Comparison of ENCODE assay signal across 1 cellular context in the genomic region with DNA sequence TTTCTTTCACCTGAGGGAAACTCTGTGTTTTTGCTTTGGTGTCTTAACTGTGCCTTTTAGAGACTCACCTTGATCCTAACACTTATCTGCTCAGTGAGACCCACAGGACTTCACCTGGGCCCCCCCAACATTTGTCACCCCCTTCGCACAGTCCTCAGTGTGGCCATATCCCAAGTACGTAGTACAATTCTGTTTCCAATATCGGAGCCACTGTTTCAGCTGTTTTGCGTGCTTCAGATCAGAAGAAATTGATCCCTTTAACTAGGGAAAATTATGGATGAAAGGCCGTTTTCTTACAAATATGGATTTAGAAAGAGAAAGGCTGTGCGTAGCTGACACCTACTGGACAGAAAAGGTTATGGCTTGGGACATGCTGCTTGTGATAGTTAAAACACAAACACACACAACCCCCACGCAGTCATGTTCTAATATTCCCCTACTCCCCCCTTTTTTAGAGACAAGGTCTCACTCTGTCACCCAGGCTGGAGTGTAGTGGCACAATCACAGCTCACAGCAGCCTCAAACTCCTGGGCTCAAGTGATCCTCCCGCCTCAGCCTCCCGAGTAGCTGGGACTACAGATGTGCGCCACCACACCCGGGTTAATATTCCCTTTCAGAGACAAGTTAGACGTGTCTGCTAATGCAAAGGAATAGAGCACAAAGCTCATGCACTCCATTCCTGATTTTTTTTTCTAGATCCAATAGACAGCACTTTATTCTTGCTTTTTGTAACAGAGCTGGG.
TF ChIP-seq lines count a peak whose summit lies in the region.

No MANE protein-coding gene starts in this region.

TF ChIP-seq in HepG2, 621 proteins besides CTCF, POLR2A, EP300 and RAD21 (continued from another document and continues in another):
- TF ChIP-seq SSRP1 (CRISPR knock-in tag; IDR thresholded peaks at IDR 0.05) (no peak), ZKSCAN5 (CRISPR knock-in tag; IDR thresholded peaks at IDR 0.05) (no peak), SPEN (CRISPR knock-in tag; IDR thresholded peaks at IDR 0.05; ENCODE audit: low read depth) (no peak), ZNF883 (CRISPR knock-in tag; IDR thresholded peaks at IDR 0.05; ENCODE audit: not compliant biosample characterization) (no peak), ZNF7 (CRISPR knock-in tag; IDR thresholded peaks at IDR 0.05) (no peak), ZNF549 (CRISPR knock-in tag; IDR thresholded peaks at IDR 0.05) (no peak), XRCC5 (optimal IDR thresholded peaks at IDR 0.05; ENCODE audit: low read length) (peak; percentile 70), KAT8 (CRISPR knock-in tag; IDR thresholded peaks at IDR 0.05) (0 out of 2 replicates have a peak, but pooled peaks have one; percentile 31), ZNF296 (CRISPR knock-in tag; conservative IDR thresholded peaks at IDR 0.05) (no peak), ZNF552 (CRISPR knock-in tag; IDR thresholded peaks at IDR 0.05; ENCODE audit: borderline replicate concordance) (no peak), ELF3 (CRISPR knock-in tag; IDR thresholded peaks at IDR 0.05) (no peak), ZNF775 (CRISPR knock-in tag; IDR thresholded peaks at IDR 0.05; ENCODE audit: borderline replicate concordance) (no peak), ARNT2 (CRISPR knock-in tag; IDR thresholded peaks at IDR 0.05; ENCODE audit: low read depth) (peak; percentile 32; the same call in 1 of the 2 replicates), NR3C1 (CRISPR knock-in tag; IDR thresholded peaks at IDR 0.05) (no peak), ZKSCAN1 (IDR thresholded peaks at IDR 0.05; ENCODE audit: low read length) (no peak), HOXA7 (CRISPR knock-in tag; IDR thresholded peaks at IDR 0.05) (no peak), MAFG (CRISPR knock-in tag; IDR thresholded peaks at IDR 0.05) (no peak), ADNP (CRISPR knock-in tag; IDR thresholded peaks at IDR 0.05) (no peak), ESRRA (CRISPR knock-in tag; IDR thresholded peaks at IDR 0.05; ENCODE audit: low read depth) (no peak), ZNF430 (CRISPR knock-in tag; IDR thresholded peaks at IDR 0.05) (no peak)
- TF ChIP-seq, protein P1, sequence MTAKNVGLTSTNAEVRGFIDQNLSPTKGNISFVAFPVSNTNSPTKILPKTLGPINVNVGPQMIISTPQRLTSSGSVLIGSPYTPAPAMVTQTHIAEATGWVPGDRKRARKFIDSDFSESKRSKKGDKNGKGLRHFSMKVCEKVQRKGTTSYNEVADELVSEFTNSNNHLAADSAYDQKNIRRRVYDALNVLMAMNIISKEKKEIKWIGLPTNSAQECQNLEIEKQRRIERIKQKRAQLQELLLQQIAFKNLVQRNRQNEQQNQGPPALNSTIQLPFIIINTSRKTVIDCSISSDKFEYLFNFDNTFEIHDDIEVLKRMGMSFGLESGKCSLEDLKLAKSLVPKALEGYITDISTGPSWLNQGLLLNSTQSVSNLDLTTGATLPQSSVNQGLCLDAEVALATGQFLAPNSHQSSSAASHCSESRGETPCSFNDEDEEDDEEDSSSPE (CRISPR knock-in tag; IDR thresholded peaks at IDR 0.05) = no peak
- TF ChIP-seq, protein P2, sequence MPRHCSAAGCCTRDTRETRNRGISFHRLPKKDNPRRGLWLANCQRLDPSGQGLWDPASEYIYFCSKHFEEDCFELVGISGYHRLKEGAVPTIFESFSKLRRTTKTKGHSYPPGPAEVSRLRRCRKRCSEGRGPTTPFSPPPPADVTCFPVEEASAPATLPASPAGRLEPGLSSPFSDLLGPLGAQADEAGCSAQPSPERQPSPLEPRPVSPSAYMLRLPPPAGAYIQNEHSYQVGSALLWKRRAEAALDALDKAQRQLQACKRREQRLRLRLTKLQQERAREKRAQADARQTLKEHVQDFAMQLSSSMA (CRISPR knock-in tag; IDR thresholded peaks at IDR 0.05) = no peak
- TF ChIP-seq, protein P3, sequence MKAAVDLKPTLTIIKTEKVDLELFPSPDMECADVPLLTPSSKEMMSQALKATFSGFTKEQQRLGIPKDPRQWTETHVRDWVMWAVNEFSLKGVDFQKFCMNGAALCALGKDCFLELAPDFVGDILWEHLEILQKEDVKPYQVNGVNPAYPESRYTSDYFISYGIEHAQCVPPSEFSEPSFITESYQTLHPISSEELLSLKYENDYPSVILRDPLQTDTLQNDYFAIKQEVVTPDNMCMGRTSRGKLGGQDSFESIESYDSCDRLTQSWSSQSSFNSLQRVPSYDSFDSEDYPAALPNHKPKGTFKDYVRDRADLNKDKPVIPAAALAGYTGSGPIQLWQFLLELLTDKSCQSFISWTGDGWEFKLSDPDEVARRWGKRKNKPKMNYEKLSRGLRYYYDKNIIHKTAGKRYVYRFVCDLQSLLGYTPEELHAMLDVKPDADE (CRISPR knock-in tag; IDR thresholded peaks at IDR 0.05) = no peak
- TF ChIP-seq, protein P4, sequence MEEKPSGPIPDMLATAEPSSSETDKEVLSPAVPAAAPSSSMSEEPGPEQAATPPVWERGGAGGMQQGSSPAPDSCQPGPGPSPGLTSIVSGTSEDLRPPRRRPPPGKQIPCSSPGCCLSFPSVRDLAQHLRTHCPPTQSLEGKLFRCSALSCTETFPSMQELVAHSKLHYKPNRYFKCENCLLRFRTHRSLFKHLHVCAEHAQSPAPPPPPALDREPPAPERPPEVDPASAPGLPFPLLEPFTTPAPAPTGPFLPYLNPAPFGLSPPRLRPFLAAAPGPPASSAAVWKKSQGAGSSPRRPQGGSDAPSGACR (CRISPR knock-in tag; IDR thresholded peaks at IDR 0.05) = no peak
- TF ChIP-seq, protein P5, sequence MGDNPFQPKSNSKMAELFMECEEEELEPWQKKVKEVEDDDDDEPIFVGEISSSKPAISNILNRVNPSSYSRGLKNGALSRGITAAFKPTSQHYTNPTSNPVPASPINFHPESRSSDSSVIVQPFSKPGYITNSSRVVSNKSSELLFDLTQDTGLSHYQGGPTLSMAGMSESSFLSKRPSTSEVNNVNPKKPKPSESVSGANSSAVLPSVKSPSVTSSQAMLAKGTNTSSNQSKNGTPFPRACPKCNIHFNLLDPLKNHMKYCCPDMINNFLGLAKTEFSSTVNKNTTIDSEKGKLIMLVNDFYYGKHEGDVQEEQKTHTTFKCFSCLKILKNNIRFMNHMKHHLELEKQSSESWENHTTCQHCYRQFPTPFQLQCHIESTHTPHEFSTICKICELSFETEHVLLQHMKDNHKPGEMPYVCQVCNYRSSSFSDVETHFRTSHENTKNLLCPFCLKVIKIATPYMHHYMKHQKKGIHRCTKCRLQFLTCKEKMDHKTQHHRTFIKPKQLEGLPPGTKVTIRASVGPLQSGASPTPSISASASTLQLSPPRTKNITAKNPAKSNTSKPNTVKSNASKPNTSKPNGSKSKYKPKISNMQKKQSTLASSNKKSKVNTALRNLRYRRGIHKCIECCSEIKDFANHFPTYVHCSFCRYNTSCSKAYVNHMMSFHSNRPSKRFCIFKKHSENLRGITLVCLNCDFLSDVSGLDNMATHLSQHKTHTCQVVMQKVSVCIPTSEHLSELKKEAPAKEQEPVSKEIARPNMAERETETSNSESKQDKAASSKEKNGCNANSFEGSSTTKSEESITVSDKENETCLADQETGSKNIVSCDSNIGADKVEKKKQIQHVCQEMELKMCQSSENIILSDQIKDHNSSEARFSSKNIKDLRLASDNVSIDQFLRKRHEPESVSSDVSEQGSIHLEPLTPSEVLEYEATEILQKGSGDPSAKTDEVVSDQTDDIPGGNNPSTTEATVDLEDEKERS (CRISPR knock-in tag; IDR thresholded peaks at IDR 0.05) = no peak
- TF ChIP-seq, protein P6, sequence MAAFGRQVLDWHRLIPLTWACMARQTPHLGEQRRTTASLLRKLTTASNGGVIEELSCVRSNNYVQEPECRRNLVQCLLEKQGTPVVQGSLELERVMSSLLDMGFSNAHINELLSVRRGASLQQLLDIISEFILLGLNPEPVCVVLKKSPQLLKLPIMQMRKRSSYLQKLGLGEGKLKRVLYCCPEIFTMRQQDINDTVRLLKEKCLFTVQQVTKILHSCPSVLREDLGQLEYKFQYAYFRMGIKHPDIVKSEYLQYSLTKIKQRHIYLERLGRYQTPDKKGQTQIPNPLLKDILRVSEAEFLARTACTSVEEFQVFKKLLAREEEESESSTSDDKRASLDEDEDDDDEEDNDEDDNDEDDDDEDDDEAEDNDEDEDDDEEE (CRISPR knock-in tag; IDR thresholded peaks at IDR 0.05) = no peak
- TF ChIP-seq, protein P7, sequence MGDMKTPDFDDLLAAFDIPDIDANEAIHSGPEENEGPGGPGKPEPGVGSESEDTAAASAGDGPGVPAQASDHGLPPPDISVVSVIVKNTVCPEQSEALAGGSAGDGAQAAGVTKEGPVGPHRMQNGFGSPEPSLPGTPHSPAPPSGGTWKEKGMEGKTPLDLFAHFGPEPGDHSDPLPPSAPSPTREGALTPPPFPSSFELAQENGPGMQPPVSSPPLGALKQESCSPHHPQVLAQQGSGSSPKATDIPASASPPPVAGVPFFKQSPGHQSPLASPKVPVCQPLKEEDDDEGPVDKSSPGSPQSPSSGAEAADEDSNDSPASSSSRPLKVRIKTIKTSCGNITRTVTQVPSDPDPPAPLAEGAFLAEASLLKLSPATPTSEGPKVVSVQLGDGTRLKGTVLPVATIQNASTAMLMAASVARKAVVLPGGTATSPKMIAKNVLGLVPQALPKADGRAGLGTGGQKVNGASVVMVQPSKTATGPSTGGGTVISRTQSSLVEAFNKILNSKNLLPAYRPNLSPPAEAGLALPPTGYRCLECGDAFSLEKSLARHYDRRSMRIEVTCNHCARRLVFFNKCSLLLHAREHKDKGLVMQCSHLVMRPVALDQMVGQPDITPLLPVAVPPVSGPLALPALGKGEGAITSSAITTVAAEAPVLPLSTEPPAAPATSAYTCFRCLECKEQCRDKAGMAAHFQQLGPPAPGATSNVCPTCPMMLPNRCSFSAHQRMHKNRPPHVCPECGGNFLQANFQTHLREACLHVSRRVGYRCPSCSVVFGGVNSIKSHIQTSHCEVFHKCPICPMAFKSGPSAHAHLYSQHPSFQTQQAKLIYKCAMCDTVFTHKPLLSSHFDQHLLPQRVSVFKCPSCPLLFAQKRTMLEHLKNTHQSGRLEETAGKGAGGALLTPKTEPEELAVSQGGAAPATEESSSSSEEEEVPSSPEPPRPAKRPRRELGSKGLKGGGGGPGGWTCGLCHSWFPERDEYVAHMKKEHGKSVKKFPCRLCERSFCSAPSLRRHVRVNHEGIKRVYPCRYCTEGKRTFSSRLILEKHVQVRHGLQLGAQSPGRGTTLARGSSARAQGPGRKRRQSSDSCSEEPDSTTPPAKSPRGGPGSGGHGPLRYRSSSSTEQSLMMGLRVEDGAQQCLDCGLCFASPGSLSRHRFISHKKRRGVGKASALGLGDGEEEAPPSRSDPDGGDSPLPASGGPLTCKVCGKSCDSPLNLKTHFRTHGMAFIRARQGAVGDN (CRISPR knock-in tag; IDR thresholded peaks at IDR 0.05) = no peak
- TF ChIP-seq, protein P8, sequence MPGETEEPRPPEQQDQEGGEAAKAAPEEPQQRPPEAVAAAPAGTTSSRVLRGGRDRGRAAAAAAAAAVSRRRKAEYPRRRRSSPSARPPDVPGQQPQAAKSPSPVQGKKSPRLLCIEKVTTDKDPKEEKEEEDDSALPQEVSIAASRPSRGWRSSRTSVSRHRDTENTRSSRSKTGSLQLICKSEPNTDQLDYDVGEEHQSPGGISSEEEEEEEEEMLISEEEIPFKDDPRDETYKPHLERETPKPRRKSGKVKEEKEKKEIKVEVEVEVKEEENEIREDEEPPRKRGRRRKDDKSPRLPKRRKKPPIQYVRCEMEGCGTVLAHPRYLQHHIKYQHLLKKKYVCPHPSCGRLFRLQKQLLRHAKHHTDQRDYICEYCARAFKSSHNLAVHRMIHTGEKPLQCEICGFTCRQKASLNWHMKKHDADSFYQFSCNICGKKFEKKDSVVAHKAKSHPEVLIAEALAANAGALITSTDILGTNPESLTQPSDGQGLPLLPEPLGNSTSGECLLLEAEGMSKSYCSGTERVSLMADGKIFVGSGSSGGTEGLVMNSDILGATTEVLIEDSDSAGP (CRISPR knock-in tag; IDR thresholded peaks at IDR 0.05; ENCODE audit: borderline replicate concordance) = no peak
- TF ChIP-seq, protein P9, sequence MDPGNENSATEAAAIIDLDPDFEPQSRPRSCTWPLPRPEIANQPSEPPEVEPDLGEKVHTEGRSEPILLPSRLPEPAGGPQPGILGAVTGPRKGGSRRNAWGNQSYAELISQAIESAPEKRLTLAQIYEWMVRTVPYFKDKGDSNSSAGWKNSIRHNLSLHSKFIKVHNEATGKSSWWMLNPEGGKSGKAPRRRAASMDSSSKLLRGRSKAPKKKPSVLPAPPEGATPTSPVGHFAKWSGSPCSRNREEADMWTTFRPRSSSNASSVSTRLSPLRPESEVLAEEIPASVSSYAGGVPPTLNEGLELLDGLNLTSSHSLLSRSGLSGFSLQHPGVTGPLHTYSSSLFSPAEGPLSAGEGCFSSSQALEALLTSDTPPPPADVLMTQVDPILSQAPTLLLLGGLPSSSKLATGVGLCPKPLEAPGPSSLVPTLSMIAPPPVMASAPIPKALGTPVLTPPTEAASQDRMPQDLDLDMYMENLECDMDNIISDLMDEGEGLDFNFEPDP (CRISPR knock-in tag; conservative IDR thresholded peaks at IDR 0.05) = no peak
- TF ChIP-seq, protein P10, sequence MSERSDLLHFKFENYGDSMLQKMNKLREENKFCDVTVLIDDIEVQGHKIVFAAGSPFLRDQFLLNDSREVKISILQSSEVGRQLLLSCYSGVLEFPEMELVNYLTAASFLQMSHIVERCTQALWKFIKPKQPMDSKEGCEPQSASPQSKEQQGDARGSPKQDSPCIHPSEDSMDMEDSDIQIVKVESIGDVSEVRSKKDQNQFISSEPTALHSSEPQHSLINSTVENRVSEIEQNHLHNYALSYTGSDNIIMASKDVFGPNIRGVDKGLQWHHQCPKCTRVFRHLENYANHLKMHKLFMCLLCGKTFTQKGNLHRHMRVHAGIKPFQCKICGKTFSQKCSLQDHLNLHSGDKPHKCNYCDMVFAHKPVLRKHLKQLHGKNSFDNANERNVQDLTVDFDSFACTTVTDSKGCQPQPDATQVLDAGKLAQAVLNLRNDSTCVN (CRISPR knock-in tag; IDR thresholded peaks at IDR 0.05; ENCODE audit: borderline replicate concordance) = 0 out of 2 replicates have a peak, but pooled peaks have one; percentile 52
- TF ChIP-seq, protein P11, sequence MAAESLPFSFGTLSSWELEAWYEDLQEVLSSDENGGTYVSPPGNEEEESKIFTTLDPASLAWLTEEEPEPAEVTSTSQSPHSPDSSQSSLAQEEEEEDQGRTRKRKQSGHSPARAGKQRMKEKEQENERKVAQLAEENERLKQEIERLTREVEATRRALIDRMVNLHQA (CRISPR knock-in tag; IDR thresholded peaks at IDR 0.05) = no peak
- TF ChIP-seq, protein P12, sequence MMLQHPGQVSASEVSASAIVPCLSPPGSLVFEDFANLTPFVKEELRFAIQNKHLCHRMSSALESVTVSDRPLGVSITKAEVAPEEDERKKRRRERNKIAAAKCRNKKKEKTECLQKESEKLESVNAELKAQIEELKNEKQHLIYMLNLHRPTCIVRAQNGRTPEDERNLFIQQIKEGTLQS (CRISPR knock-in tag; IDR thresholded peaks at IDR 0.05) = no peak
- TF ChIP-seq, protein P13, sequence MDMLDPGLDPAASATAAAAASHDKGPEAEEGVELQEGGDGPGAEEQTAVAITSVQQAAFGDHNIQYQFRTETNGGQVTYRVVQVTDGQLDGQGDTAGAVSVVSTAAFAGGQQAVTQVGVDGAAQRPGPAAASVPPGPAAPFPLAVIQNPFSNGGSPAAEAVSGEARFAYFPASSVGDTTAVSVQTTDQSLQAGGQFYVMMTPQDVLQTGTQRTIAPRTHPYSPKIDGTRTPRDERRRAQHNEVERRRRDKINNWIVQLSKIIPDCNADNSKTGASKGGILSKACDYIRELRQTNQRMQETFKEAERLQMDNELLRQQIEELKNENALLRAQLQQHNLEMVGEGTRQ (IDR thresholded peaks at IDR 0.05; ENCODE audit: low read depth, low read length) = no peak
- TF ChIP-seq, protein P13 (CRISPR knock-in tag; IDR thresholded peaks at IDR 0.05; ENCODE audit: borderline replicate concordance) = no peak
